ENCODE assay signal across 36 cellular contexts in the genomic region with DNA sequence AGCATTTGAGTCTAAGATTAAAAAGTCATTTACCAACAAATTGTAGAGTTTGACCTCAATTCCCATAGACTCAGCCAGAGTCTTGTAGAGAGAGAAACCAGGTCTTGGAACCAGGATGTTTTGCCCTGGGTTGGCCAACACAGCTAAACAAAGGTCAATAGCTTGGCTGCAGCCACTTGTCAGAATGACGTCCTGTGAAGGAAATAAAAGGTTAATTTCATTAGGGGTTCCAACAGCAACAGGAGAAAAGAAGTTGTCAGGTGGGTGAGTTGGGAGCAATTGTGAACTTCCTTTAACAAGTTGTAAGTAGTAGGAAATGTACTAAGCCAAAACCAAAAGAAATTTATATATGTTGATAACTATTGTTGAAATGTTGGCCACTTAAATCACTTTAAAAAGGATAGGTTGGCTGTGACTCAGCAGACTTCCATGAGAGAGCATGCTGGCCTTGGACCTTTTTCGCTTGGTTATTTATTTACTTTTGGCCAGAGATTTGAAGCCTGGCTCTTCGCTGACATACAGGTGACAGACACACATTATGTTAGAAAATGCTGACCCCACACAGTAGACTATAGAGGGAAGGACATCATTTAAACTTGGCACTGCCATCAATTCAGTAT. TPM values are rescaled to one million over a fixed set of nuclear protein-coding genes. Genes with fewer than 3 reads are reported as not detected.
DNase-seq lines count a peak whose midpoint lies in the region; ATAC-seq, FAIRE-seq and TF ChIP-seq lines count a peak whose summit lies in the region.
"Had no signal": no experiment of that assay in that cellular context is flagged by ENCODE, and none has a peak within 500 bp of the region (broad histone marks: within the 10 kb centered on the region; RNA-seq: fewer than 3 reads in every experiment).

No MANE protein-coding gene starts in this region.

- peaks cover 3 to 4% of the 10 kb centered on the region in 2 donors for H3K4me1 ChIP-seq in mucosa of rectum (ENCODE audit: control insufficient read depth in 2 of 2, insufficient read depth in 2 of 2, low read length in 2 of 2)
- H3K4me1 ChIP-seq: BE2C, esophagus squamous epithelium, foreskin keratinocyte, heart left ventricle, parathyroid adenoma, testis, uterus had no signal

- ATAC-seq in GM19023 (IDR thresholded peaks at IDR 0.05; ENCODE audit: unreplicated experiment), result no peak
- ATAC-seq: CD8-positive, alpha-beta T cell; foreskin keratinocyte; heart left ventricle; stimulated activated naive CD8-positive, alpha-beta T cell treated with anti-CD3 and anti-CD28 coated beads, Interleukin-15, Interleukin-2, amounts not matched to agents 100 U/mL and 50 U/mL, for 24 hours had no signal

- DNase-seq in Calu3 (no peak), RCC 7860 (ENCODE audit: low spot score) (peak; percentile 7), frontal cortex (ENCODE audit: low spot score in 2 of 2) (no peak), AG08396 (ENCODE audit: low spot score) (no peak), NCI-H2196 (lab: John Stamatoyannopoulos, UW; ENCODE audit: unreplicated experiment) (no peak)
- DNase-seq: activated CD4-positive, alpha-beta memory T cell treated with anti-CD3 and anti-CD28 coated beads, Interleukin-2, amount 10 ng/mL, durations not matched to agents 7 days and 5 days; activated CD8-positive, alpha-beta memory T cell treated with anti-CD3 and anti-CD28 coated beads, Interleukin-2, amount 50 U/mL, for 48 hours; activated naive CD4-positive, alpha-beta T cell treated with anti-CD3 and anti-CD28 coated beads for 36 hours; BE2C; CD8-positive, alpha-beta T cell; cerebellar nuclear complex; dorsolateral prefrontal cortex; esophagus squamous epithelium; foreskin keratinocyte; heart left ventricle; NCI-H1436; NCI-H2081; NCI-H226; NCI-H526 treated with DMSO at 0.1 percent for 48 hours; stimulated activated CD4-positive, alpha-beta T cell treated with anti-CD3 and anti-CD28 coated beads, Interleukin-2, amount 100 ng/mL, for 24 hours; stimulated activated naive CD8-positive, alpha-beta T cell treated with anti-CD3 and anti-CD28 coated beads, Interleukin-15, Interleukin-2, amounts not matched to agents 100 U/mL and 50 U/mL, for 24 hours; SW 1271; testis; uterus had no signal

- CTCF ChIA-PET in Calu3 (lab: Charles Lee), result interaction anchor here (2.5 kb wide), 1 partner anchor 8 kb away, joined by 9 read pairs; no protein-coding TSS in a partner anchor

- no peak overlapping the region for H3K4me3 ChIP-seq in mucosa of rectum (ENCODE audit: low read length in 2 of 2)
- H3K4me3 ChIP-seq: dorsolateral prefrontal cortex, esophagus squamous epithelium, heart left ventricle, smooth muscle cell, testis, uterus had no signal

- H3K9me3 Mint-ChIP-seq in Calu3 (ENCODE audit: low read depth, unreplicated experiment), result no peaks in the 10 kb centered on the region
- H3K9me3 Mint-ChIP-seq: activated CD4-positive, alpha-beta memory T cell treated with anti-CD3 and anti-CD28 coated beads, Interleukin-2, amount 10 ng/mL, durations not matched to agents 7 days and 5 days; activated naive CD4-positive, alpha-beta T cell treated with anti-CD3 and anti-CD28 coated beads for 36 hours; activated T-helper 1 cell treated with anti-CD3 and anti-CD28 coated beads, Interleukin-12 subunit alpha, Interleukin-12 subunit beta, Interleukin-2, Interleukin-4 antibody, amounts not matched to agents 30 ng/mL and 10 ng/mL and 1 ng/mL, durations not matched to agents 14 hours and 24 hours and 36 hours; CD8-positive, alpha-beta T cell; neural crest cell had no signal

- H3K4me1 Mint-ChIP-seq in Calu3 (ENCODE audit: low read depth, unreplicated experiment), result peaks cover 18% of the 10 kb centered on the region
- H3K4me1 Mint-ChIP-seq: activated CD4-positive, alpha-beta memory T cell treated with anti-CD3 and anti-CD28 coated beads, Interleukin-2, amount 10 ng/mL, durations not matched to agents 7 days and 5 days; neural crest cell had no signal

- peaks cover 9% of the 10 kb centered on the region for H3K27me3 Mint-ChIP-seq in Calu3 (ENCODE audit: unreplicated experiment)

- H3K9me3 ChIP-seq in mucosa of rectum (ENCODE audit: control insufficient read depth in 2 of 2, low read length in 2 of 2), result no peaks in the 10 kb centered on the region
- H3K9me3 ChIP-seq: BE2C, esophagus squamous epithelium, heart left ventricle, testis, uterus had no signal

- peak overlapping the region; percentile 11 for H3K4me3 Mint-ChIP-seq in Calu3 (ENCODE audit: low read depth, unreplicated experiment)
- H3K4me3 Mint-ChIP-seq: activated CD4-positive, alpha-beta memory T cell treated with anti-CD3 and anti-CD28 coated beads, Interleukin-2, amount 10 ng/mL, durations not matched to agents 7 days and 5 days; activated naive CD4-positive, alpha-beta T cell treated with anti-CD3 and anti-CD28 coated beads for 36 hours; activated T-helper 1 cell treated with anti-CD3 and anti-CD28 coated beads, Interleukin-12 subunit alpha, Interleukin-12 subunit beta, Interleukin-2, Interleukin-4 antibody, amounts not matched to agents 30 ng/mL and 10 ng/mL and 1 ng/mL, durations not matched to agents 14 hours and 24 hours and 36 hours; CD8-positive, alpha-beta T cell; neural crest cell had no signal

- intact Hi-C loops in Calu3 (cut with micrococcal nuclease; ENCODE audit: unreplicated experiment), result no loop called here

- no peak overlapping the region for H3K9ac ChIP-seq in mucosa of rectum (ENCODE audit: low read depth in 1 of 2, low read length in 2 of 2)
- H3K9ac ChIP-seq: KMS-11, parathyroid adenoma had no signal

- BruUV-seq in Calu3 (replicated peaks; lab: Mats Ljungman, UMichigan), result no TSS peak

- no peaks in the 10 kb centered on the region for H3K36me3 ChIP-seq in mucosa of rectum (ENCODE audit: control insufficient read depth in 2 of 2, insufficient read depth in 2 of 2, low read length in 2 of 2)
- H3K36me3 ChIP-seq: BE2C, esophagus squamous epithelium, heart left ventricle, uterus had no signal

- H3K27ac Mint-ChIP-seq in Calu3 (ENCODE audit: unreplicated experiment), result peak overlapping the region; percentile 57
- H3K27ac Mint-ChIP-seq: activated CD4-positive, alpha-beta memory T cell treated with anti-CD3 and anti-CD28 coated beads, Interleukin-2, amount 10 ng/mL, durations not matched to agents 7 days and 5 days; activated naive CD4-positive, alpha-beta T cell treated with anti-CD3 and anti-CD28 coated beads for 36 hours; activated T-helper 1 cell treated with anti-CD3 and anti-CD28 coated beads, Interleukin-12 subunit alpha, Interleukin-12 subunit beta, Interleukin-2, Interleukin-4 antibody, amounts not matched to agents 30 ng/mL and 10 ng/mL and 1 ng/mL, durations not matched to agents 14 hours and 24 hours and 36 hours; CD8-positive, alpha-beta T cell had no signal

- H3K27ac ChIP-seq in mucosa of rectum (ENCODE audit: low read depth in 2 of 2, low read length in 2 of 2), result peak overlapping the region; percentile 34 to 39
- H3K27ac ChIP-seq: dorsolateral prefrontal cortex, esophagus squamous epithelium, foreskin keratinocyte, heart left ventricle, KMS-11, parathyroid adenoma, testis, uterus had no signal

- no peaks in the 10 kb centered on the region for H3K36me3 Mint-ChIP-seq in Calu3 (ENCODE audit: insufficient read depth, unreplicated experiment)
- H3K36me3 Mint-ChIP-seq: CD8-positive, alpha-beta T cell had no signal

- peaks cover 3% of the 10 kb centered on the region in 2 donors for H3K27me3 ChIP-seq in mucosa of rectum (ENCODE audit: control insufficient read depth in 2 of 2, insufficient read depth in 2 of 2, low read length in 2 of 2)
- H3K27me3 ChIP-seq: testis, uterus had no signal

- TF ChIP-seq CTCF in Calu3 (IDR thresholded peaks at IDR 0.05; ENCODE audit: unreplicated experiment), result no peak

- peak; percentile 22 for FAIRE-seq in RCC 7860 (lab: Jason Lieb, UNC)
- FAIRE-seq in islet of Langerhans (lab: Jason Lieb, UNC), result peak; percentile 49
- no peak for FAIRE-seq in frontal cortex (lab: Jason Lieb, UNC)
- FAIRE-seq: endometrium, GM12892, H1 had no signal

RNA-seq across cellular contexts. Expression of a gene that starts 4.3 kb away (rescaled TPM):
- 0.10 TPM in 1 of 2 replicates, not detected in the other for total RNA-seq in Calu3 (2022)
- not detected for total RNA-seq in frontal cortex
- total RNA-seq: activated CD4-positive, alpha-beta memory T cell treated with anti-CD3 and anti-CD28 coated beads, Interleukin-2, amount 10 ng/mL, durations not matched to agents 7 days and 5 days; activated naive CD4-positive, alpha-beta T cell treated with anti-CD3 and anti-CD28 coated beads for 36 hours; activated T-helper 1 cell treated with anti-CD3 and anti-CD28 coated beads, Interleukin-12 subunit alpha, Interleukin-12 subunit beta, Interleukin-2, Interleukin-4 antibody, amounts not matched to agents 30 ng/mL and 10 ng/mL and 1 ng/mL, durations not matched to agents 14 hours and 24 hours and 36 hours; CD8-positive, alpha-beta T cell; esophagus squamous epithelium; foreskin keratinocyte; G401; H1; neural crest cell; smooth muscle cell had no signal

RNA-seq across cellular contexts. Expression of a gene that starts 46.4 kb away (rescaled TPM):
- total RNA-seq in Calu3 (2022), result 72.9 and 105 TPM in 2 replicates
- total RNA-seq in frontal cortex, result not detected
- total RNA-seq: activated CD4-positive, alpha-beta memory T cell treated with anti-CD3 and anti-CD28 coated beads, Interleukin-2, amount 10 ng/mL, durations not matched to agents 7 days and 5 days; activated naive CD4-positive, alpha-beta T cell treated with anti-CD3 and anti-CD28 coated beads for 36 hours; activated T-helper 1 cell treated with anti-CD3 and anti-CD28 coated beads, Interleukin-12 subunit alpha, Interleukin-12 subunit beta, Interleukin-2, Interleukin-4 antibody, amounts not matched to agents 30 ng/mL and 10 ng/mL and 1 ng/mL, durations not matched to agents 14 hours and 24 hours and 36 hours; CD8-positive, alpha-beta T cell; G401; neural crest cell; smooth muscle cell had no signal

RNA-seq across cellular contexts. Expression of a gene that starts 53.4 kb away (rescaled TPM):
- total RNA-seq in Calu3 (2022) (38.4 and 40.1 TPM in 2 replicates), frontal cortex (not detected)
- total RNA-seq: activated naive CD4-positive, alpha-beta T cell treated with anti-CD3 and anti-CD28 coated beads for 36 hours; activated T-helper 1 cell treated with anti-CD3 and anti-CD28 coated beads, Interleukin-12 subunit alpha, Interleukin-12 subunit beta, Interleukin-2, Interleukin-4 antibody, amounts not matched to agents 30 ng/mL and 10 ng/mL and 1 ng/mL, durations not matched to agents 14 hours and 24 hours and 36 hours; CD8-positive, alpha-beta T cell; neural crest cell had no signal

Comparison
In these comparisons a context has a peak if more than half of its experiments do, and no peak if none do; other contexts are left out.
1. RNA of a gene that starts 46.4 kb away (total RNA-seq): 72.9 to 105 TPM in Calu3; not detected in frontal cortex (single experiment); every median in the first group is over 10 times any median in the second.
2. RNA of a gene that starts 53.4 kb away (total RNA-seq): 38.4 to 40.1 TPM in Calu3; not detected in frontal cortex (single experiment); every median in the first group is over 10 times any median in the second.